In genomic region chr12:110230655-110231054, GRCh38 we compare ENCODE assay signal across 21 cellular contexts. TPM values are rescaled to one million over a fixed set of nuclear protein-coding genes. Genes with fewer than 3 reads are reported as not detected.
A peak's percentile ranks its signal among the peaks of the same experiment; 100 is the strongest.
DNase-seq lines count a peak whose midpoint lies in the region; ATAC-seq, FAIRE-seq and TF ChIP-seq lines count a peak whose summit lies in the region.
"Had no signal": no experiment of that assay in that cellular context is flagged by ENCODE, and none has a peak within 500 bp of the region (broad histone marks: within the 10 kb centered on the region; RNA-seq: fewer than 3 reads in every experiment).

No MANE protein-coding gene starts in this region.

- 59% methylated on average over 1 of the region's 1 CpG for WGBS in A549 (ENCODE audit: missing lambda C conversion rate)
- WGBS in liver: 41% methylated on average over 1 of the region's 1 CpG

- no peaks in the 10 kb centered on the region for H3F3A ChIP-seq in PC-3 (ENCODE audit: low read length, unreplicated experiment)

- intact Hi-C loops in PC-3 (cut with micrococcal nuclease) (no loop called here), gastrocnemius medialis (cut with DNase I; ENCODE audit: low total_unique reads) (no loop called here), dorsolateral prefrontal cortex (cut with DNase I) (no loop called here)

- TF ChIP-seq RAD21 in A549 (conservative IDR thresholded peaks at IDR 0.05 in 1 of 2, IDR thresholded peaks at IDR 0.05 in 1 of 2): no peak
- TF ChIP-seq RAD21 in liver (IDR thresholded peaks at IDR 0.05): peak in 1 of 2 donors; percentile 22

- H4K20me1 ChIP-seq in PC-3 (ENCODE audit: low read length): no peaks in the 10 kb centered on the region

- H3K9me3 ChIP-seq in A549: no peaks in the 10 kb centered on the region
- H3K9me3 ChIP-seq in PC-3 (ENCODE audit: low read length): no peaks in the 10 kb centered on the region
- H3K9me3 ChIP-seq in liver (ENCODE audit: control insufficient read depth in 4 of 4, low read length in 3 of 4): no peaks in the 10 kb centered on the region
- no peaks in the 10 kb centered on the region for H3K9me3 ChIP-seq in gastrocnemius medialis
- H3K9me3 ChIP-seq: BE2C had no signal

- BruUV-seq in PC-3 (replicated peaks; lab: Mats Ljungman, UMichigan): no TSS peak

- no peaks in the 10 kb centered on the region for H3K27me3 ChIP-seq in PC-3 (ENCODE audit: low read length)
- no peaks in the 10 kb centered on the region for H3K27me3 ChIP-seq in liver (ENCODE audit: control insufficient read depth in 4 of 4, insufficient read depth in 4 of 4, low read length in 3 of 4)
- no peaks in the 10 kb centered on the region for H3K27me3 ChIP-seq in gastrocnemius medialis
- H3K27me3 ChIP-seq in dorsolateral prefrontal cortex: no peaks in the 10 kb centered on the region
- H3K27me3 ChIP-seq: BE2C had no signal

- H3K27ac ChIP-seq in A549 (peak overlapping the region; percentile 34 to 73; a peak in 5 of 6 replicates), PC-3 (ENCODE audit: low read length) (no peak overlapping the region), liver (ENCODE audit: low read depth in 1 of 2, low read length in 2 of 2) (peak overlapping the region in 1 of 2 donors; percentile 14), gastrocnemius medialis (peak overlapping the region; percentile 66 to 82 (median 72)), dorsolateral prefrontal cortex (peak overlapping the region in 5 of 59 donors; percentile 2 to 35 (median 13))

- no peak overlapping the region for H2AFZ ChIP-seq in PC-3 (ENCODE audit: low read length)

- TF ChIP-seq EP300 in A549 (IDR thresholded peaks at IDR 0.05): no peak

- no peaks in the 10 kb centered on the region for H3K79me2 ChIP-seq in PC-3 (ENCODE audit: low read length)

- no peaks in the 10 kb centered on the region for H3K9me2 ChIP-seq in PC-3 (replicated peaks; ENCODE audit: low read length)

- H3K4me2 ChIP-seq in A549: peak overlapping the region; percentile 25
- no peak overlapping the region for H3K4me2 ChIP-seq in PC-3 (ENCODE audit: low read length)

- FAIRE-seq in A549 (lab: Jason Lieb, UNC): no peak
- FAIRE-seq: D721Med, K562 had no signal

- POLR2A ChIA-PET in A549 (lab: Yijun Ruan, JAX): no interaction called here
- POLR2A ChIA-PET in PC-3 (lab: Charles Lee; ENCODE audit: unreplicated experiment): interaction anchor here (0.7 kb wide), 1 partner anchor 90 kb away, joined by 4 read pairs; no protein-coding TSS in a partner anchor

- H3K4me1 ChIP-seq in A549: peaks cover 57% of the 10 kb centered on the region
- no peaks in the 10 kb centered on the region for H3K4me1 ChIP-seq in PC-3 (ENCODE audit: insufficient read depth, low read length)
- H3K4me1 ChIP-seq in liver (ENCODE audit: control insufficient read depth in 4 of 4, insufficient read depth in 4 of 4, low read length in 3 of 4): peaks cover 1 to 16% (median 10%) of the 10 kb centered on the region in 4 donors
- peaks cover 25 to 39% of the 10 kb centered on the region in 2 donors for H3K4me1 ChIP-seq in gastrocnemius medialis

- ATAC-seq in A549 (no peak), PC-3 (peak; percentile 24; the same call in 1 of the 2 replicates), gastrocnemius medialis (no peak)
- ATAC-seq: K562 had no signal

- H3K4me3 ChIP-seq in A549: no peak overlapping the region
- H3K4me3 ChIP-seq in PC-3 (ENCODE audit: low read length): no peak overlapping the region
- H3K4me3 ChIP-seq in liver (ENCODE audit: low read depth in 1 of 3, low read length in 3 of 3): no peak overlapping the region
- H3K4me3 ChIP-seq in gastrocnemius medialis: no peak overlapping the region
- H3K4me3 ChIP-seq in dorsolateral prefrontal cortex: no peak overlapping the region
- H3K4me3 ChIP-seq: K562 had no signal

- CTCF ChIA-PET in A549 (lab: Yijun Ruan, JAX): interaction anchor here (9.6 kb wide), 1 partner anchor 13 kb away, joined by 100 read pairs; no protein-coding TSS in a partner anchor
- CTCF ChIA-PET in PC-3 (lab: Charles Lee): no interaction called here

- TF ChIP-seq POLR2A in A549 (IDR thresholded peaks at IDR 0.05; ENCODE audit: low read length) (no peak), gastrocnemius medialis (IDR thresholded peaks at IDR 0.05) (no peak)

- H3K36me3 ChIP-seq in PC-3 (ENCODE audit: low read depth, low read length): no peaks in the 10 kb centered on the region
- no peaks in the 10 kb centered on the region for H3K36me3 ChIP-seq in liver (ENCODE audit: control insufficient read depth in 4 of 4, insufficient read depth in 3 of 4, low read depth in 1 of 4, low read length in 3 of 4)
- H3K36me3 ChIP-seq in gastrocnemius medialis: no peaks in the 10 kb centered on the region
- H3K36me3 ChIP-seq: BE2C had no signal

- TF ChIP-seq CTCF in A549 (IDR thresholded peaks at IDR 0.05) (no peak), PC-3 (conservative IDR thresholded peaks at IDR 0.05; ENCODE audit: low read depth, low read length) (no peak), liver (IDR thresholded peaks at IDR 0.05; ENCODE audit: low read depth, low read length, missing input control) (no peak), gastrocnemius medialis (IDR thresholded peaks at IDR 0.05 in 4 of 5, conservative IDR thresholded peaks at IDR 0.05 in 1 of 5) (no peak), dorsolateral prefrontal cortex (IDR thresholded peaks at IDR 0.05 in 54 of 56, conservative IDR thresholded peaks at IDR 0.05 in 2 of 56; ENCODE audit: low read depth in 1 of 56, partially characterized antibody in 56 of 56) (no peak)

- no peak for DNase-seq in A549 (ENCODE audit: low read depth in 1 of 2, low spot score in 1 of 2)
- DNase-seq in PC-3: no peak
- no peak for DNase-seq in gastrocnemius medialis
- DNase-seq in ACHN: no peak
- no peak for DNase-seq in glomerular visceral epithelial cell (ENCODE audit: extremely low spot score)
- no peak for DNase-seq in dorsolateral prefrontal cortex
- DNase-seq: BE2C; CD8-positive, alpha-beta memory T cell; H7; MV-4-11; NCI-H1105; NCI-H1436 treated with DMSO at 0.1 percent for 48 hours; NCI-H187 treated with DMSO at 0.1 percent for 48 hours; NCI-H524; NCI-H748 treated with DMSO at 0.1 percent for 48 hours; NK-92 treated with Interleukin-12 subunit alpha and Interleukin-12 subunit beta, amount 100 ng/mL, for 24 hours; RPMI8226; SHP77 treated with DMSO at 0.1 percent for 48 hours had no signal

- in situ Hi-C loops in gastrocnemius medialis (cut with MboI; ENCODE audit: low sequenced_read_pairs in 4 of 4): no loop called here
- in situ Hi-C loops in ACHN (cut with HindIII; ENCODE audit: low pct_ligation_motif_present, low pct_unique_long_range_greater_than_20kb, low sequenced_read_pairs): no loop called here

- H3K9ac ChIP-seq in PC-3 (ENCODE audit: low read length): no peak overlapping the region
- no peak overlapping the region for H3K9ac ChIP-seq in liver (ENCODE audit: low read depth in 1 of 2, low read length in 2 of 2)

TF ChIP-seq in A549, 52 proteins besides CTCF, POLR2A, EP300 and RAD21 (continues in another document):
- TF ChIP-seq ZSCAN20 (CRISPR knock-in tag; IDR thresholded peaks at IDR 0.05) (no peak), NPAS2 (CRISPR knock-in tag; IDR thresholded peaks at IDR 0.05; ENCODE audit: borderline replicate concordance) (no peak), USF2 (IDR thresholded peaks at IDR 0.05) (no peak), CBX8 (IDR thresholded peaks at IDR 0.05) (no peak), NFE2L2 (conservative IDR thresholded peaks at IDR 0.05; ENCODE audit: low read length) (no peak), HES2 (IDR thresholded peaks at IDR 0.05) (no peak), CEBPB (IDR thresholded peaks at IDR 0.05) (no peak), MYC (IDR thresholded peaks at IDR 0.05; ENCODE audit: borderline replicate concordance, low read length) (no peak)

TF ChIP-seq in liver, 16 proteins besides CTCF, POLR2A, EP300 and RAD21 (continues in another document):
- TF ChIP-seq RXRA (IDR thresholded peaks at IDR 0.05): peak in 1 of 2 donors; percentile 68
- TF ChIP-seq FOXA2 (IDR thresholded peaks at IDR 0.05): peak; percentile 87
- TF ChIP-seq GABPA (IDR thresholded peaks at IDR 0.05 in 1 of 2, conservative IDR thresholded peaks at IDR 0.05 in 1 of 2): no peak
- TF ChIP-seq YY1 (IDR thresholded peaks at IDR 0.05): no peak
- peak; percentile 71 for TF ChIP-seq FOXA1 (IDR thresholded peaks at IDR 0.05)
- no peak for TF ChIP-seq ATF3 (IDR thresholded peaks at IDR 0.05)
- peak; percentile 14 to 43 for TF ChIP-seq HNF4A (conservative IDR thresholded peaks at IDR 0.05)
- TF ChIP-seq ZBTB33 (IDR thresholded peaks at IDR 0.05): no peak
- TF ChIP-seq NR2F2 (IDR thresholded peaks at IDR 0.05): no peak
- TF ChIP-seq TAF1 (conservative IDR thresholded peaks at IDR 0.05): no peak
- no peak for TF ChIP-seq MAX (IDR thresholded peaks at IDR 0.05)

RNA-seq across cellular contexts. Expression of gene ATP2A2, which starts 50.4 kb away (rescaled TPM):
- polyA plus RNA-seq in A549 (2011; rRNA removed) (415 and 431 TPM in 2 replicates), A549 (2017; fragmentation: RNase III; extraction: RNeasy Plus Mini Kit Qiagen cat#74134 plus additional on column Dnase treatment) (328 to 356 TPM (median 342 TPM) in 3 replicates), liver (10 to 100 TPM; 20.9 to 74.3 TPM)
- 264 and 317 TPM in 2 replicates for polyA plus RNA-seq in A549 (2012; cell fraction: cytosol; rRNA removed)
- polyA plus RNA-seq in A549 (2012; cell fraction: nucleus; rRNA removed): 658 and 717 TPM in 2 replicates
- 375 and 407 TPM in 2 replicates for polyA minus RNA-seq in A549 (2011; rRNA and poly(A)+ RNA removed)
- total RNA-seq in PC-3 (2014; rRNA removed) (174 and 211 TPM in 2 replicates), liver (100 to 1,000 TPM in 1 of 2 donors, 10 to 100 TPM in 1; 60.8 to 198 TPM), gastrocnemius medialis (1,000 to 10,000 TPM in 2 of 4 donors, 100 to 1,000 TPM in 2; 788 to 1,983 (median 1,302) TPM), dorsolateral prefrontal cortex (100 to 1,000 TPM; 198 to 558 (median 389) TPM)
